8 cellular contexts compared by ENCODE assay signal in genomic region chr16:56931253-56931768, GRCh38. TPM values are rescaled to one million over a fixed set of nuclear protein-coding genes. Genes with fewer than 3 reads are reported as not detected.
DNase-seq lines count a peak whose midpoint lies in the region; ATAC-seq and TF ChIP-seq lines count a peak whose summit lies in the region.

No MANE protein-coding gene starts in this region.

- ATAC-seq in GM19455 (IDR thresholded peaks at IDR 0.05; ENCODE audit: unreplicated experiment) (peak; percentile 43), HG03442 (IDR thresholded peaks at IDR 0.05; ENCODE audit: unreplicated experiment) (peak; percentile 34), activated B cell treated with CpG ODN at 0.5 μM for 24 hours (ENCODE audit: low read depth) (peak; percentile 55)

- intact Hi-C loops in activated B cell treated with CpG ODN at 0.5 μM for 24 hours (cut with micrococcal nuclease) (loop anchor here (1.0 to 10.0 kb wide), 7 partner anchors 14 to 606 kb away; partner anchors contain the start of genes AMFR, CCDC102A, MT1A and MT1M), cardiac septum (cut with DNase I) (loop anchor here (5.0 kb wide), 1 partner anchor 56 kb away; the partner anchor contains the start of gene NLRC5)

- H3K4me3 Mint-ChIP-seq in activated B cell treated with CpG ODN at 0.5 μM for 24 hours, result peak overlapping the region; percentile 97

- peak overlapping the region; percentile 95 for H3K27ac Mint-ChIP-seq in activated B cell treated with CpG ODN at 0.5 μM for 24 hours

- H3K36me3 Mint-ChIP-seq in activated B cell treated with CpG ODN at 0.5 μM for 24 hours (ENCODE audit: low read depth), result peaks cover 41% of the 10 kb centered on the region

- POLR2A ChIA-PET in activated B cell treated with CpG ODN at 0.5 μM for 24 hours (lab: Charles Lee), result interaction anchor here (0.6 to 22.7 kb wide), 30 partner anchors 8 to 613 kb away, joined by 3 to 795 read pairs (median 4); partner anchors contain the start of genes NLRC5 and SLC12A3

- DNase-seq in DMS79 (lab: John Stamatoyannopoulos, UW), result peak; percentile 58
- no peak for DNase-seq in activated B cell treated with CpG ODN at 0.5 μM for 24 hours
- peak; percentile 78 for DNase-seq in cardiac septum (ENCODE audit: low spot score)
- no peak for DNase-seq in skeletal muscle cell (ENCODE audit: low read depth)
- no peak for DNase-seq in ecto neural progenitor cell (ENCODE audit: low spot score)
- no peak for DNase-seq in effector CD4-positive, alpha-beta T cell

- H3K4me3 ChIP-seq in skeletal muscle cell (ENCODE audit: low read depth, low read length), result peak overlapping the region; percentile 99

- peaks cover 53% of the 10 kb centered on the region for H3K4me1 Mint-ChIP-seq in activated B cell treated with CpG ODN at 0.5 μM for 24 hours

- no peak for TF ChIP-seq CTCF in activated B cell treated with CpG ODN at 0.5 μM for 24 hours (IDR thresholded peaks at IDR 0.05)

- H3K27me3 Mint-ChIP-seq in activated B cell treated with CpG ODN at 0.5 μM for 24 hours, result no peaks in the 10 kb centered on the region

- CTCF ChIA-PET in activated B cell treated with CpG ODN at 0.5 μM for 24 hours (lab: Charles Lee), result interaction anchor here (0.8 to 2.2 kb wide), 7 partner anchors 12 to 64 kb away, joined by 3 to 13 read pairs (median 5); no protein-coding TSS in a partner anchor

- H3K9me3 Mint-ChIP-seq in activated B cell treated with CpG ODN at 0.5 μM for 24 hours, result no peaks in the 10 kb centered on the region

RNA-seq across cellular contexts. Expression of gene HERPUD1, which starts 0.6 kb away (rescaled TPM):
- total RNA-seq in activated B cell treated with CpG ODN at 0.5 μM for 24 hours (766 and 820 TPM in 2 replicates), cardiac septum (87.4 TPM)

RNA-seq across cellular contexts. Expression of gene CETP, which starts 30.4 kb away (rescaled TPM):
- 1.0 and 1.4 TPM in 2 replicates for total RNA-seq in activated B cell treated with CpG ODN at 0.5 μM for 24 hours
- not detected for total RNA-seq in cardiac septum

RNA-seq across cellular contexts. Expression of gene NLRC5, which starts 58.0 kb away (rescaled TPM):
- total RNA-seq in activated B cell treated with CpG ODN at 0.5 μM for 24 hours (296 and 372 TPM in 2 replicates), cardiac septum (12.7 TPM)

Comparison
In these comparisons a context has a peak if more than half of its experiments do, and no peak if none do; other contexts are left out.
1. DNase-seq: peak in DMS79 (single experiment) and cardiac septum (single experiment); none in activated B cell treated with CpG ODN at 0.5 μM for 24 hours (single experiment), skeletal muscle cell (single experiment), ecto neural progenitor cell (single experiment) and effector CD4-positive, alpha-beta T cell (single experiment).
2. RNA of gene NLRC5, which starts 58.0 kb away (total RNA-seq): 296 to 372 TPM in activated B cell treated with CpG ODN at 0.5 μM for 24 hours; 12.7 TPM in cardiac septum (single experiment); every median in the first group is over 10 times any median in the second.
3. Peak in every context shown above with its lines, with median percentiles within 50 percentile points of each other: ATAC-seq.